8 cellular contexts compared by ENCODE assay signal in genomic region chr5:95620870-95621838, GRCh38. TPM values are rescaled to one million over a fixed set of nuclear protein-coding genes. Genes with fewer than 3 reads are reported as not detected.
DNase-seq lines count a peak whose midpoint lies in the region; ATAC-seq and TF ChIP-seq lines count a peak whose summit lies in the region.

No MANE protein-coding gene starts in this region.

- POLR2A ChIA-PET in CD4-positive, alpha-beta T cell (lab: Charles Lee): interaction anchor here (0.8 to 5.5 kb wide), 7 partner anchors 10 to 1094 kb away, joined by 3 to 87 read pairs (median 11); partner anchors contain the start of genes ARSK, RFESD and SKIC3
- POLR2A ChIA-PET in HEK293T (lab: Yijun Ruan, JAX): no interaction called here

- DNase-seq in CD4-positive, alpha-beta T cell: peak; percentile 12 to 55 (median 28)
- peak; percentile 42 for DNase-seq in T-helper 2 cell treated with Interferon-gamma antibody and Interleukin-4, amounts not matched to agents 5 μg/mL and 100 μg/mL, for 36 hours (ENCODE audit: low spot score)
- DNase-seq in left kidney (ENCODE audit: low read depth, low spot score): peak; percentile 76
- peak; percentile 30 to 42 for DNase-seq in stimulated activated CD4-positive, alpha-beta T cell treated with anti-CD3 and anti-CD28 coated beads, Interleukin-4, amount 100 ng/mL, for 4 hours
- no peak for DNase-seq in HEK293T (ENCODE audit: extremely low spot score)

- H3K27me3 Mint-ChIP-seq in CD4-positive, alpha-beta T cell: no peaks in the 10 kb centered on the region
- peaks cover 18% of the 10 kb centered on the region for H3K27me3 Mint-ChIP-seq in T-helper 2 cell treated with Interferon-gamma antibody and Interleukin-4, amounts not matched to agents 5 μg/mL and 100 μg/mL, for 36 hours (ENCODE audit: low read depth)
- H3K27me3 Mint-ChIP-seq in brain: peaks cover 58% of the 10 kb centered on the region

- H3K9me3 Mint-ChIP-seq in CD4-positive, alpha-beta T cell: no peaks in the 10 kb centered on the region
- no peaks in the 10 kb centered on the region for H3K9me3 Mint-ChIP-seq in T-helper 2 cell treated with Interferon-gamma antibody and Interleukin-4, amounts not matched to agents 5 μg/mL and 100 μg/mL, for 36 hours
- peaks cover 0 to 3% (median 0%) of the 10 kb centered on the region in 5 experiments for H3K9me3 Mint-ChIP-seq in brain

- H3K9me3 ChIP-seq in CD4-positive, alpha-beta T cell (ENCODE audit: control insufficient read depth, low read length): no peaks in the 10 kb centered on the region

- peak overlapping the region; percentile 88 for H3K4me3 Mint-ChIP-seq in CD4-positive, alpha-beta T cell
- H3K4me3 Mint-ChIP-seq in T-helper 2 cell treated with Interferon-gamma antibody and Interleukin-4, amounts not matched to agents 5 μg/mL and 100 μg/mL, for 36 hours: peak overlapping the region; percentile 81
- H3K4me3 Mint-ChIP-seq in brain: peak overlapping the region; percentile 79 to 90 (median 85)

- H3K27ac ChIP-seq in CD4-positive, alpha-beta T cell (ENCODE audit: low read depth, low read length): peak overlapping the region; percentile 37

- peak overlapping the region; percentile 68 for H3K27ac Mint-ChIP-seq in CD4-positive, alpha-beta T cell
- peak overlapping the region; percentile 81 for H3K27ac Mint-ChIP-seq in T-helper 2 cell treated with Interferon-gamma antibody and Interleukin-4, amounts not matched to agents 5 μg/mL and 100 μg/mL, for 36 hours
- peak overlapping the region in 1 of 5 experiments; percentile 17 for H3K27ac Mint-ChIP-seq in brain

- no peaks in the 10 kb centered on the region for H3K27me3 ChIP-seq in CD4-positive, alpha-beta T cell (ENCODE audit: control insufficient read depth, insufficient read depth, low read length)

- H3K4me1 Mint-ChIP-seq in CD4-positive, alpha-beta T cell (ENCODE audit: low read depth): peaks cover 70% of the 10 kb centered on the region
- H3K4me1 Mint-ChIP-seq in T-helper 2 cell treated with Interferon-gamma antibody and Interleukin-4, amounts not matched to agents 5 μg/mL and 100 μg/mL, for 36 hours (ENCODE audit: low read depth): peaks cover 30% of the 10 kb centered on the region
- peaks cover 18% of the 10 kb centered on the region for H3K4me1 Mint-ChIP-seq in brain

- ATAC-seq in CD4-positive, alpha-beta T cell (ENCODE audit: poor library complexity): peak; percentile 37
- ATAC-seq in GM19395 (IDR thresholded peaks at IDR 0.05; ENCODE audit: unreplicated experiment) (peak; percentile 48), HG03469 (IDR thresholded peaks at IDR 0.05; ENCODE audit: unreplicated experiment) (peak; percentile 26)

- TF ChIP-seq CTCF in CD4-positive, alpha-beta T cell (IDR thresholded peaks at IDR 0.05): no peak
- TF ChIP-seq CTCF in brain (conservative IDR thresholded peaks at IDR 0.05): no peak

- H3K36me3 Mint-ChIP-seq in CD4-positive, alpha-beta T cell (ENCODE audit: low read depth): no peaks in the 10 kb centered on the region
- peaks cover 4% of the 10 kb centered on the region for H3K36me3 Mint-ChIP-seq in T-helper 2 cell treated with Interferon-gamma antibody and Interleukin-4, amounts not matched to agents 5 μg/mL and 100 μg/mL, for 36 hours (ENCODE audit: low read depth)
- H3K36me3 Mint-ChIP-seq in brain: no peaks in the 10 kb centered on the region

- intact Hi-C loops in CD4-positive, alpha-beta T cell (cut with DNase I, micrococcal nuclease): loop anchor here in 1 of 2 experiments (2.0 kb wide), 1 partner anchor 66 kb away; the partner anchor contains the start of genes ARSK and SKIC3

- CTCF ChIA-PET in CD4-positive, alpha-beta T cell (lab: Charles Lee): interaction anchor here (1.2 to 2.2 kb wide), 2 partner anchors 14 to 26 kb away, joined by 3 to 8 read pairs; partner anchors contain the start of gene RFESD
- CTCF ChIA-PET in HEK293T (lab: Yijun Ruan, JAX): no interaction called here

TF ChIP-seq in HEK293T, 16 proteins besides CTCF, POLR2A, EP300 and RAD21:
- TF ChIP-seq HDGF (IDR thresholded peaks at IDR 0.05; ENCODE audit: borderline replicate concordance): no peak
- no peak for TF ChIP-seq PKNOX1 (IDR thresholded peaks at IDR 0.05)
- TF ChIP-seq CTBP1 (IDR thresholded peaks at IDR 0.05; ENCODE audit: borderline replicate concordance): no peak
- TF ChIP-seq FOXM1 (IDR thresholded peaks at IDR 0.05; ENCODE audit: borderline replicate concordance): no peak
- TF ChIP-seq LEF1 (IDR thresholded peaks at IDR 0.05; ENCODE audit: borderline replicate concordance): no peak
- no peak for TF ChIP-seq BHLHE40 (IDR thresholded peaks at IDR 0.05; ENCODE audit: borderline replicate concordance)
- no peak for TF ChIP-seq FOXA1 (IDR thresholded peaks at IDR 0.05)
- no peak for TF ChIP-seq ELF4 (IDR thresholded peaks at IDR 0.05)
TF ChIP-seq in HEK293T: peak in this region for 0.

RNA-seq across cellular contexts. Expression of gene GPR150, which starts 1.3 kb away (rescaled TPM):
- under 1 TPM; 0.60 to 0.75 TPM for total RNA-seq in CD4-positive, alpha-beta T cell
- polyA plus RNA-seq in brain (ENCODE audit: insufficient read depth, low read depth, low replicate concordance): 1.4 TPM

RNA-seq across cellular contexts. Expression of gene RFESD, which starts 25.4 kb away (rescaled TPM):
- 1 to 10 TPM; 1.3 to 1.5 TPM for total RNA-seq in CD4-positive, alpha-beta T cell
- polyA plus RNA-seq in brain (ENCODE audit: insufficient read depth, low read depth, low replicate concordance): 4.2 TPM
